In genomic region chr17:19383681-19384470, GRCh38 we compare ENCODE assay signal across 13 cellular contexts. TPM values are rescaled to one million over a fixed set of nuclear protein-coding genes. Genes with fewer than 3 reads are reported as not detected.
A peak's percentile ranks its signal among the peaks of the same experiment; 100 is the strongest.
DNase-seq lines count a peak whose midpoint lies in the region; ATAC-seq and TF ChIP-seq lines count a peak whose summit lies in the region.
"Had no signal": no experiment of that assay in that cellular context is flagged by ENCODE, and none has a peak within 500 bp of the region (broad histone marks: within the 10 kb centered on the region; RNA-seq: fewer than 3 reads in every experiment).

No MANE protein-coding gene starts in this region.

- H3K27ac Mint-ChIP-seq in central memory CD8-positive, alpha-beta T cell (ENCODE audit: low read depth) = peak overlapping the region; percentile 85
- peak overlapping the region in 4 of 6 donors; percentile 11 to 76 (median 56) for H3K27ac Mint-ChIP-seq in immature natural killer cell
- no peak overlapping the region for H3K27ac Mint-ChIP-seq in CD8-positive, alpha-beta T cell
- H3K27ac Mint-ChIP-seq: activated naive CD8-positive, alpha-beta T cell treated with anti-CD3 and anti-CD28 coated beads, Interleukin-2, amount 10 ng/mL, durations not matched to agents 7 days and 5 days; stimulated activated naive CD8-positive, alpha-beta T cell treated with anti-CD3 and anti-CD28 coated beads, Interleukin-15, Interleukin-2, amounts not matched to agents 100 ng/mL and 50 ng/mL, for 24 hours had no signal

- WGBS in GM23248 (ENCODE audit: low coverage in 1 of 2, low lambda C conversion rate in 2 of 2, missing lambda C conversion rate in 2 of 2), 2 experiments = 44 to 45% methylated on average over 6 of the region's 6 CpGs

- H2AFZ ChIP-seq in GM23248 = no peak overlapping the region

- no peaks in the 10 kb centered on the region for H3K9me3 ChIP-seq in GM23248 (ENCODE audit: low read depth)
- no peaks in the 10 kb centered on the region for H3K9me3 ChIP-seq in CD8-positive, alpha-beta T cell (ENCODE audit: low read length)

- peaks cover 11% of the 10 kb centered on the region for H3K36me3 Mint-ChIP-seq in central memory CD8-positive, alpha-beta T cell (ENCODE audit: insufficient read depth)
- H3K36me3 Mint-ChIP-seq in immature natural killer cell = peaks cover 8 to 39% (median 10%) of the 10 kb centered on the region in 3 donors
- H3K36me3 Mint-ChIP-seq in CD8-positive, alpha-beta T cell = peaks cover 33% of the 10 kb centered on the region

- no peaks in the 10 kb centered on the region for H3K27me3 Mint-ChIP-seq in central memory CD8-positive, alpha-beta T cell
- peaks cover 0 to 2% (median 0%) of the 10 kb centered on the region in 3 donors for H3K27me3 Mint-ChIP-seq in immature natural killer cell (ENCODE audit: low read depth in 3 of 3)
- H3K27me3 Mint-ChIP-seq in CD8-positive, alpha-beta T cell (ENCODE audit: low read depth) = peaks cover 2% of the 10 kb centered on the region

- in situ Hi-C loops in GM23248 (cut with MboI) = no loop called here

- peak overlapping the region; percentile 41; the same call in 1 of the 2 replicates for H3K9ac ChIP-seq in GM23248

- no peak overlapping the region for H3K4me3 ChIP-seq in GM23248
- H3K4me3 ChIP-seq in CD8-positive, alpha-beta T cell (ENCODE audit: low read depth, low read length) = no peak overlapping the region

- H3K9me3 Mint-ChIP-seq in central memory CD8-positive, alpha-beta T cell = no peaks in the 10 kb centered on the region
- no peaks in the 10 kb centered on the region for H3K9me3 Mint-ChIP-seq in immature natural killer cell
- H3K9me3 Mint-ChIP-seq in CD8-positive, alpha-beta T cell = no peaks in the 10 kb centered on the region
- H3K9me3 Mint-ChIP-seq: activated naive CD8-positive, alpha-beta T cell treated with anti-CD3 and anti-CD28 coated beads, Interleukin-2, amount 10 ng/mL, durations not matched to agents 7 days and 5 days; IgD-negative memory B cell; stimulated activated naive CD8-positive, alpha-beta T cell treated with anti-CD3 and anti-CD28 coated beads, Interleukin-15, Interleukin-2, amounts not matched to agents 100 ng/mL and 50 ng/mL, for 24 hours had no signal

- peak overlapping the region; percentile 94 for H3K27ac ChIP-seq in GM23248
- no peak overlapping the region for H3K27ac ChIP-seq in CD8-positive, alpha-beta T cell (ENCODE audit: low read depth, low read length)

- POLR2A ChIA-PET in CD8-positive, alpha-beta T cell (lab: Charles Lee) = no interaction called here

- H4K20me1 ChIP-seq in GM23248 (ENCODE audit: insufficient read depth) = no peaks in the 10 kb centered on the region

- H3K27me3 ChIP-seq in GM23248 (replicated peaks; ENCODE audit: insufficient read depth) = no peaks in the 10 kb centered on the region
- no peaks in the 10 kb centered on the region for H3K27me3 ChIP-seq in CD8-positive, alpha-beta T cell (ENCODE audit: insufficient read depth, low read length)

- H3K4me1 ChIP-seq in GM23248 (ENCODE audit: insufficient read depth) = peaks cover 54% of the 10 kb centered on the region
- H3K4me1 ChIP-seq in CD8-positive, alpha-beta T cell (ENCODE audit: insufficient read depth, low read length) = no peaks in the 10 kb centered on the region

- DNase-seq in GM23248 = peak; percentile 79
- DNase-seq in central memory CD8-positive, alpha-beta T cell (ENCODE audit: low spot score in 2 of 2) = no peak
- DNase-seq in immature natural killer cell = no peak
- peak; percentile 17 for DNase-seq in stimulated activated CD8-positive, alpha-beta memory T cell treated with anti-CD3 and anti-CD28 coated beads, Interleukin-4, amount 100 ng/mL, for 48 hours
- DNase-seq in HuH-7 (ENCODE audit: low spot score) = no peak
- no peak for DNase-seq in CD8-positive, alpha-beta T cell
- DNase-seq: activated CD4-positive, alpha-beta T cell treated with anti-CD3 and anti-CD28 coated beads for 48 hours; activated naive CD8-positive, alpha-beta T cell treated with anti-CD3 and anti-CD28 coated beads, Interleukin-2, amount 10 ng/mL, durations not matched to agents 7 days and 5 days had no signal

- peak overlapping the region; percentile 17 for H3K4me2 ChIP-seq in GM23248 (ENCODE audit: unreplicated experiment)

- peaks cover 26% of the 10 kb centered on the region for H3K4me1 Mint-ChIP-seq in central memory CD8-positive, alpha-beta T cell
- H3K4me1 Mint-ChIP-seq in immature natural killer cell = peaks cover 28 to 32% of the 10 kb centered on the region in 2 donors
- H3K4me1 Mint-ChIP-seq in CD8-positive, alpha-beta T cell (ENCODE audit: low read depth) = peaks cover 9% of the 10 kb centered on the region

- peaks cover 42% of the 10 kb centered on the region for H3K79me2 ChIP-seq in GM23248 (ENCODE audit: insufficient read depth)

- peaks cover 20% of the 10 kb centered on the region; the same call in 1 of the 2 replicates for H3K36me3 ChIP-seq in GM23248 (ENCODE audit: low read depth)
- no peaks in the 10 kb centered on the region for H3K36me3 ChIP-seq in CD8-positive, alpha-beta T cell (ENCODE audit: insufficient read depth, low read length)

- CTCF ChIA-PET in CD8-positive, alpha-beta T cell (lab: Charles Lee) = interaction anchor here (1.0 to 1.7 kb wide), 2 partner anchors 21 to 63 kb away, joined by 4 to 7 read pairs; partner anchors contain the start of gene B9D1

- no peak for TF ChIP-seq CTCF in CD8-positive, alpha-beta T cell (IDR thresholded peaks at IDR 0.05)

- no peak overlapping the region for H3K4me3 Mint-ChIP-seq in central memory CD8-positive, alpha-beta T cell
- H3K4me3 Mint-ChIP-seq in immature natural killer cell = no peak overlapping the region
- H3K4me3 Mint-ChIP-seq in CD8-positive, alpha-beta T cell = no peak overlapping the region
- H3K4me3 Mint-ChIP-seq: activated naive CD8-positive, alpha-beta T cell treated with anti-CD3 and anti-CD28 coated beads, Interleukin-2, amount 10 ng/mL, durations not matched to agents 7 days and 5 days; stimulated activated naive CD8-positive, alpha-beta T cell treated with anti-CD3 and anti-CD28 coated beads, Interleukin-15, Interleukin-2, amounts not matched to agents 100 ng/mL and 50 ng/mL, for 24 hours had no signal

- intact Hi-C loops in CD8-positive, alpha-beta T cell (cut with DNase I, micrococcal nuclease) = no loop called here

- H3F3A ChIP-seq in GM23248 (ENCODE audit: insufficient read depth) = peaks cover 41% of the 10 kb centered on the region

- H3K9me2 ChIP-seq in GM23248 (ENCODE audit: insufficient read depth) = no peaks in the 10 kb centered on the region

- ATAC-seq in central memory CD8-positive, alpha-beta T cell (replicated peaks; ENCODE audit: extremely low read depth, poor library complexity, severe bottlenecking) = no peak
- ATAC-seq in HG02970 (IDR thresholded peaks at IDR 0.05; ENCODE audit: low FRiP score, unreplicated experiment) (no peak), GM21515 (IDR thresholded peaks at IDR 0.05; ENCODE audit: unreplicated experiment) (no peak)
- ATAC-seq in CD8-positive, alpha-beta T cell = no peak

RNA-seq across cellular contexts. Expression of gene MFAP4, which starts 3.1 kb away (rescaled TPM):
- total RNA-seq in GM23248 (2014; rRNA removed; shearing (Covaris generic)) = 79.0 and 97.8 TPM in 2 replicates
- polyA plus RNA-seq in GM23248 (2016; fragmentation: Nextera tagmentation; extraction: Ambion mirVana) (155 and 156 TPM in 2 replicates), immature natural killer cell (under 1 TPM in 1 of 3 donors, not detected in 2; 0.18 TPM)
- not detected for total RNA-seq in CD8-positive, alpha-beta T cell
- total RNA-seq: activated naive CD8-positive, alpha-beta T cell treated with anti-CD3 and anti-CD28 coated beads, Interleukin-2, amount 10 ng/mL, durations not matched to agents 7 days and 5 days; SK-MEL-5 had no signal
- polyA plus RNA-seq: IgD-negative memory B cell had no signal

RNA-seq across cellular contexts. Expression of gene MAPK7, which starts 5.6 kb away (rescaled TPM):
- 11.3 and 21.2 TPM in 2 replicates for total RNA-seq in GM23248 (2014; rRNA removed; shearing (Covaris generic))
- polyA plus RNA-seq in GM23248 (2016; fragmentation: Nextera tagmentation; extraction: Ambion mirVana) (25.7 and 28.6 TPM in 2 replicates), immature natural killer cell (10 to 100 TPM in 1 of 3 donors, 1 to 10 TPM in 2; 3.4 to 23.0 (median 7.3) TPM)
- 10 to 100 TPM in 1 of 2 experiments, 1 to 10 TPM in 1; 7.0 to 11.1 TPM for total RNA-seq in CD8-positive, alpha-beta T cell

RNA-seq across cellular contexts. Expression of gene B9D1, which starts 21.4 kb away (rescaled TPM):
- 14.9 and 15.5 TPM in 2 replicates for total RNA-seq in GM23248 (2014; rRNA removed; shearing (Covaris generic))
- polyA plus RNA-seq in GM23248 (2016; fragmentation: Nextera tagmentation; extraction: Ambion mirVana) (24.4 and 25.2 TPM in 2 replicates), immature natural killer cell (1 to 10 TPM; 2.5 to 4.4 (median 2.5) TPM)
- total RNA-seq in CD8-positive, alpha-beta T cell = under 1 TPM; 0.72 to 0.92 TPM

RNA-seq across cellular contexts. Expression of gene RNF112, which starts 27.2 kb away (rescaled TPM):
- total RNA-seq in GM23248 (2014; rRNA removed; shearing (Covaris generic)) = 7.8 and 9.1 TPM in 2 replicates
- polyA plus RNA-seq in GM23248 (2016; fragmentation: Nextera tagmentation; extraction: Ambion mirVana) (0.75 and 0.83 TPM in 2 replicates), immature natural killer cell (not detected)
- under 1 TPM; 0.53 to 0.60 TPM for total RNA-seq in CD8-positive, alpha-beta T cell
- total RNA-seq: SK-MEL-5 had no signal
- polyA plus RNA-seq: IgD-negative memory B cell had no signal

Comparison
In these comparisons a context has a peak if more than half of its experiments do, and no peak if none do; other contexts are left out.
1. DNase-seq: peak in GM23248 (single experiment) and stimulated activated CD8-positive, alpha-beta memory T cell treated with anti-CD3 and anti-CD28 coated beads, Interleukin-4, amount 100 ng/mL, for 48 hours (single experiment); none in central memory CD8-positive, alpha-beta T cell (0 of 2), immature natural killer cell (0 of 3), HuH-7 (single experiment) and CD8-positive, alpha-beta T cell (0 of 7).
2. RNA of gene MFAP4, which starts 3.1 kb away (total RNA-seq): 79.0 to 97.8 TPM in GM23248; not detected in CD8-positive, alpha-beta T cell; every median in the first group is over 10 times any median in the second.